ENCODE assay signal across 10 cellular contexts in the genomic region with DNA sequence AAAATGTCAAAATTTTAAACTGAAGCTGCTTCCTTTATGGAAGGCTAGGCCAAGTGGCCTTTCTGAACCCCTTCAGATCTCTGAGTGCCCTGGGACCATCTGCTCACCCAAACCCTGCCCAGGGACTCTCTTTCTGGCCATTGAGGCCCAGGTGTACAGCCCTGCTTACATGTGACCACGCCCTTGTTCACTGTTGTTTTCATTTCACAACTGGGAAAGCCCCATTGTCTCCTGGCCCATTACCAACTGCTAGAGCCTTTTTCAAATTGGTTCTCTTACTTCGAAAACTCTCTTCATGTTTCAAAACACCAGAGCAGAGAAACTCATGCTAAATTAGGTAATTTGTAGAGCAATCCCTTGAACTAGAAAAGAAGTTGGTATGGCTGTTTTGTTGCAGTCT.
DNase-seq lines count a peak whose midpoint lies in the region; ATAC-seq and TF ChIP-seq lines count a peak whose summit lies in the region.
"Had no signal": no experiment of that assay in that cellular context is flagged by ENCODE, and none has a peak within 500 bp of the region (broad histone marks: within the 10 kb centered on the region; RNA-seq: fewer than 3 reads in every experiment).

No MANE protein-coding gene starts in this region.

- H3K27ac ChIP-seq in CD8-positive, alpha-beta T cell (ENCODE audit: low read depth, low read length): no peak overlapping the region

- intact Hi-C loops in CD8-positive, alpha-beta T cell (cut with DNase I, micrococcal nuclease): no loop called here

- POLR2A ChIA-PET in CD8-positive, alpha-beta T cell (lab: Charles Lee): no interaction called here

- H3K27ac Mint-ChIP-seq in CD8-positive, alpha-beta T cell: no peak overlapping the region

- TF ChIP-seq CTCF in CD8-positive, alpha-beta T cell (IDR thresholded peaks at IDR 0.05): no peak

- no peaks in the 10 kb centered on the region for H3K9me3 ChIP-seq in CD8-positive, alpha-beta T cell (ENCODE audit: low read length)

- peak; percentile 26 for ATAC-seq in CD8-positive, alpha-beta T cell
- peak; percentile 89 for ATAC-seq in GM18909 (IDR thresholded peaks at IDR 0.05; ENCODE audit: poor library complexity, unreplicated experiment)
- ATAC-seq in HG03025 (IDR thresholded peaks at IDR 0.05; ENCODE audit: low FRiP score, unreplicated experiment): peak; percentile 94
- no peak for ATAC-seq in GM21423 (IDR thresholded peaks at IDR 0.05; ENCODE audit: unreplicated experiment)

- H3K27me3 ChIP-seq in CD8-positive, alpha-beta T cell (ENCODE audit: insufficient read depth, low read length): no peaks in the 10 kb centered on the region

- DNase-seq in CD8-positive, alpha-beta T cell: no peak
- peak; percentile 5 for DNase-seq in central memory CD4-positive, alpha-beta T cell
- DNase-seq in NCI-H128 (lab: John Stamatoyannopoulos, UW; ENCODE audit: unreplicated experiment) (no peak), SIG-M5 treated with dmso at 0.1 percent for 504 hours (lab: John Stamatoyannopoulos, UW; ENCODE audit: unreplicated experiment) (no peak), cerebellar cortex (ENCODE audit: low spot score) (no peak)
- DNase-seq: mesenchymal stem cell, NCI-H1417 had no signal

- H3K27me3 Mint-ChIP-seq in CD8-positive, alpha-beta T cell (ENCODE audit: low read depth): peaks cover 4% of the 10 kb centered on the region

- H3K4me3 Mint-ChIP-seq in CD8-positive, alpha-beta T cell: no peak overlapping the region

- peaks cover 6% of the 10 kb centered on the region for H3K4me1 ChIP-seq in CD8-positive, alpha-beta T cell (ENCODE audit: insufficient read depth, low read length)

- CTCF ChIA-PET in CD8-positive, alpha-beta T cell (lab: Charles Lee): no interaction called here

- no peak overlapping the region for H3K4me3 ChIP-seq in CD8-positive, alpha-beta T cell (ENCODE audit: low read depth, low read length)

- H3K36me3 ChIP-seq in CD8-positive, alpha-beta T cell (ENCODE audit: insufficient read depth, low read length): no peaks in the 10 kb centered on the region

- no peaks in the 10 kb centered on the region for H3K36me3 Mint-ChIP-seq in CD8-positive, alpha-beta T cell

- H3K4me1 Mint-ChIP-seq in CD8-positive, alpha-beta T cell (ENCODE audit: low read depth): peaks cover 5% of the 10 kb centered on the region

- no peaks in the 10 kb centered on the region for H3K9me3 Mint-ChIP-seq in CD8-positive, alpha-beta T cell
